ENCODE assay signal across 11 cellular contexts in genomic region chr3:27714101-27714526, GRCh38. TPM values are rescaled to one million over a fixed set of nuclear protein-coding genes. Genes with fewer than 3 reads are reported as not detected.
DNase-seq lines count a peak whose midpoint lies in the region; ATAC-seq, FAIRE-seq and TF ChIP-seq lines count a peak whose summit lies in the region.
"Had no signal": no experiment of that assay in that cellular context is flagged by ENCODE, and none has a peak within 500 bp of the region (broad histone marks: within the 10 kb centered on the region; RNA-seq: fewer than 3 reads in every experiment).

No MANE protein-coding gene starts in this region.

- TF ChIP-seq CTCF in dorsolateral prefrontal cortex (IDR thresholded peaks at IDR 0.05 in 54 of 56, conservative IDR thresholded peaks at IDR 0.05 in 2 of 56; ENCODE audit: low read depth in 1 of 56, partially characterized antibody in 56 of 56) (no peak), nephron progenitor cell (IDR thresholded peaks at IDR 0.05) (no peak)

- no peak overlapping the region for H3K9ac ChIP-seq in BLaER1
- no peak overlapping the region for H3K9ac ChIP-seq in GM23248

- H3K36me3 Mint-ChIP-seq in nephron progenitor cell (ENCODE audit: low read depth) = no peaks in the 10 kb centered on the region

- no peak overlapping the region for H3K27ac Mint-ChIP-seq in nephron progenitor cell

- peaks cover 8% of the 10 kb centered on the region; the same call in 1 of the 2 replicates for H3F3A ChIP-seq in GM23248 (ENCODE audit: insufficient read depth)

- H3K27ac ChIP-seq in BLaER1 (no peak overlapping the region), GM23248 (no peak overlapping the region), dorsolateral prefrontal cortex (no peak overlapping the region)
- H3K27ac ChIP-seq: HL-60, VCaP had no signal

- peaks cover 33% of the 10 kb centered on the region for H3K4me1 Mint-ChIP-seq in nephron progenitor cell

- H3K9me3 Mint-ChIP-seq in nephron progenitor cell = peaks cover 3% of the 10 kb centered on the region

- intact Hi-C loops in dorsolateral prefrontal cortex (cut with DNase I) = loop anchor here (5.0 kb wide), 1 partner anchor 618 kb away; no protein-coding TSS in a partner anchor

- H3K4me3 ChIP-seq in BLaER1 (peak overlapping the region; percentile 64; the same call in 1 of the 2 replicates), GM23248 (peak overlapping the region; percentile 76), dorsolateral prefrontal cortex (peak overlapping the region in 41 of 59 donors; percentile 39 to 72 (median 59))

- H3K4me3 Mint-ChIP-seq in nephron progenitor cell = peak overlapping the region; percentile 92

- H3K4me2 ChIP-seq in BLaER1 (peak overlapping the region; percentile 87), GM23248 (ENCODE audit: unreplicated experiment) (peak overlapping the region; percentile 95)

- H3K4me1 ChIP-seq in BLaER1 = peaks cover 30% of the 10 kb centered on the region
- H3K4me1 ChIP-seq in GM23248 (ENCODE audit: insufficient read depth) = no peaks in the 10 kb centered on the region

- WGBS in GM23248 (ENCODE audit: low coverage in 1 of 2, low lambda C conversion rate in 2 of 2, missing lambda C conversion rate in 2 of 2), 2 experiments = 18 to 19% methylated on average over 13 of the region's 13 CpGs

- no peaks in the 10 kb centered on the region for H3K79me2 ChIP-seq in GM23248 (ENCODE audit: insufficient read depth)

- H3K9me2 ChIP-seq in GM23248 (ENCODE audit: insufficient read depth) = no peaks in the 10 kb centered on the region

- DNase-seq in GM23248 = no peak
- no peak for DNase-seq in dorsolateral prefrontal cortex
- DNase-seq in nephron progenitor cell = no peak
- no peak for DNase-seq in frontal cortex (ENCODE audit: low spot score in 2 of 2)
- no peak for DNase-seq in epidermal melanocyte (ENCODE audit: insufficient read length, low spot score)
- DNase-seq: NCI-H524 treated with DMSO at 0.1 percent for 48 hours had no signal

- H3K27me3 Mint-ChIP-seq in nephron progenitor cell (ENCODE audit: low read depth, poor library complexity) = peaks cover 98% of the 10 kb centered on the region

- in situ Hi-C loops in GM23248 (cut with MboI) = loop anchor here (25.0 kb wide), 1 partner anchor 573 kb away; no protein-coding TSS in a partner anchor

- peaks cover 19% of the 10 kb centered on the region; the same call in 1 of the 2 replicates for H4K20me1 ChIP-seq in BLaER1
- H4K20me1 ChIP-seq in GM23248 (ENCODE audit: insufficient read depth) = no peaks in the 10 kb centered on the region

- H3K27me3 ChIP-seq in BLaER1 (peaks cover 68% of the 10 kb centered on the region), GM23248 (replicated peaks; ENCODE audit: insufficient read depth) (peaks cover 36% of the 10 kb centered on the region), dorsolateral prefrontal cortex (peaks cover 9 to 96% (median 67%) of the 10 kb centered on the region in 45 donors)

- H3K9me3 ChIP-seq in BLaER1 (peaks cover 21% of the 10 kb centered on the region; the same call in 1 of the 2 replicates), GM23248 (ENCODE audit: low read depth) (no peaks in the 10 kb centered on the region)

- no peak for FAIRE-seq in frontal cortex (lab: Jason Lieb, UNC)

- H3K36me3 ChIP-seq in BLaER1 (no peaks in the 10 kb centered on the region), GM23248 (ENCODE audit: low read depth) (no peaks in the 10 kb centered on the region)

- H2AFZ ChIP-seq in GM23248 = peak overlapping the region; percentile 86; the same call in 1 of the 2 replicates

- ATAC-seq in HG02981 (IDR thresholded peaks at IDR 0.05; ENCODE audit: unreplicated experiment) = no peak
- no peak for ATAC-seq in GM21526 (IDR thresholded peaks at IDR 0.05; ENCODE audit: low FRiP score, unreplicated experiment)

RNA-seq across cellular contexts. Expression of gene EOMES, which starts 8.0 kb away (rescaled TPM):
- 0.11 TPM in 1 of 2 replicates, not detected in the other for total RNA-seq in GM23248 (2014; rRNA removed; shearing (Covaris generic))
- polyA plus RNA-seq in GM23248 (2016; fragmentation: Nextera tagmentation; extraction: Ambion mirVana) = not detected in 2 replicates
- total RNA-seq in dorsolateral prefrontal cortex = under 1 TPM in 24 of 120 experiments, not detected in 96; 0.13 to 0.47 (median 0.25) TPM
- 6.9 TPM for total RNA-seq in frontal cortex
